Comparison of ENCODE assay signal across 8 cellular contexts in genomic region chr1:168082008-168082876, GRCh38. TPM values are rescaled to one million over a fixed set of nuclear protein-coding genes. Genes with fewer than 3 reads are reported as not detected.
DNase-seq lines count a peak whose midpoint lies in the region; ATAC-seq and TF ChIP-seq lines count a peak whose summit lies in the region.

No MANE protein-coding gene starts in this region.

- H3K36me3 ChIP-seq in A673 (ENCODE audit: insufficient read depth, low read length, poor library complexity, severe bottlenecking) (no peaks in the 10 kb centered on the region), skeletal muscle satellite cell (ENCODE audit: insufficient read depth, low read length) (peaks cover 16% of the 10 kb centered on the region)

- no peak overlapping the region for H3K4me3 Mint-ChIP-seq in T-helper 2 cell treated with Interferon-gamma antibody and Interleukin-4, amounts not matched to agents 5 μg/mL and 100 μg/mL, for 36 hours

- peak; percentile 79 for DNase-seq in A673 (ENCODE audit: low spot score)
- DNase-seq in NCI-H187 (lab: John Stamatoyannopoulos, UW), result peak; percentile 61 to 73
- DNase-seq in T-helper 2 cell treated with Interferon-gamma antibody and Interleukin-4, amounts not matched to agents 5 μg/mL and 100 μg/mL, for 36 hours (ENCODE audit: low spot score), result peak; percentile 57
- peak; percentile 83 for DNase-seq in hepatic stellate cell (ENCODE audit: low spot score)

- H3K9me3 ChIP-seq in A673 (ENCODE audit: low read depth, low read length, poor library complexity, severe bottlenecking) (no peaks in the 10 kb centered on the region), skeletal muscle satellite cell (replicated peaks; ENCODE audit: low read length) (no peaks in the 10 kb centered on the region)

- peak; percentile 93 for TF ChIP-seq CTCF in A673 (conservative IDR thresholded peaks at IDR 0.05; ENCODE audit: low read depth, low read length)

- H3K9ac ChIP-seq in skeletal muscle satellite cell (ENCODE audit: low read depth, low read length), result peak overlapping the region; percentile 4

- H3K27ac ChIP-seq in A673 (ENCODE audit: low read depth, low read length, poor library complexity, severe bottlenecking) (no peak overlapping the region), angular gyrus (ENCODE audit: low read depth, low read length) (peak overlapping the region; percentile 48)

- BruUV-seq in A673 (replicated peaks; lab: Mats Ljungman, UMichigan), result TSS peak; percentile 37

- H3K4me3 ChIP-seq in A673 (ENCODE audit: low read depth, low read length, poor library complexity, severe bottlenecking) (no peak overlapping the region), skeletal muscle satellite cell (ENCODE audit: low read length) (no peak overlapping the region)

- intact Hi-C loops in A673 (cut with micrococcal nuclease; ENCODE audit: unreplicated experiment), result loop anchor here (2.0 to 10.0 kb wide), 2 partner anchors 277 to 361 kb away; partner anchors contain the start of gene MPZL1

- no peak overlapping the region for H3K4me2 ChIP-seq in skeletal muscle satellite cell (ENCODE audit: low read length)

- POLR2A ChIA-PET in A673 (lab: Charles Lee; ENCODE audit: low non-redundant PET), result interaction anchor here (0.6 kb wide), 1 partner anchor 87 kb away, joined by 5 read pairs; no protein-coding TSS in a partner anchor

- no peaks in the 10 kb centered on the region for H3K36me3 Mint-ChIP-seq in T-helper 2 cell treated with Interferon-gamma antibody and Interleukin-4, amounts not matched to agents 5 μg/mL and 100 μg/mL, for 36 hours (ENCODE audit: low read depth)

- CTCF ChIA-PET in A673 (lab: Charles Lee), result interaction anchor here (0.6 to 1.3 kb wide), 10 partner anchors 9 to 482 kb away, joined by 3 to 12 read pairs (median 4); no protein-coding TSS in a partner anchor

- H3K27me3 Mint-ChIP-seq in T-helper 2 cell treated with Interferon-gamma antibody and Interleukin-4, amounts not matched to agents 5 μg/mL and 100 μg/mL, for 36 hours (ENCODE audit: low read depth), result no peaks in the 10 kb centered on the region

- H3K4me1 ChIP-seq in A673 (ENCODE audit: insufficient read depth, low read length, poor library complexity, severe bottlenecking) (no peaks in the 10 kb centered on the region), skeletal muscle satellite cell (ENCODE audit: control insufficient read depth, insufficient read depth, low read length) (peaks cover 42% of the 10 kb centered on the region)

- H3K27me3 ChIP-seq in A673 (replicated peaks; ENCODE audit: insufficient read depth, low read depth, low read length, poor library complexity), result no peaks in the 10 kb centered on the region
- H3K27me3 ChIP-seq in skeletal muscle satellite cell (ENCODE audit: control insufficient read depth, insufficient read depth, low read length), result no peaks in the 10 kb centered on the region

- H3K27ac Mint-ChIP-seq in T-helper 2 cell treated with Interferon-gamma antibody and Interleukin-4, amounts not matched to agents 5 μg/mL and 100 μg/mL, for 36 hours, result no peak overlapping the region

- ATAC-seq in GM18517 (IDR thresholded peaks at IDR 0.05; ENCODE audit: unreplicated experiment) (peak; percentile 80), HG02973 (IDR thresholded peaks at IDR 0.05; ENCODE audit: unreplicated experiment) (peak; percentile 90)

- H3K9me3 Mint-ChIP-seq in T-helper 2 cell treated with Interferon-gamma antibody and Interleukin-4, amounts not matched to agents 5 μg/mL and 100 μg/mL, for 36 hours, result no peaks in the 10 kb centered on the region

- H3K4me1 Mint-ChIP-seq in T-helper 2 cell treated with Interferon-gamma antibody and Interleukin-4, amounts not matched to agents 5 μg/mL and 100 μg/mL, for 36 hours (ENCODE audit: low read depth), result peaks cover 5% of the 10 kb centered on the region

RNA-seq across cellular contexts. Expression of gene GPR161, which starts 54.5 kb away (rescaled TPM):
- total RNA-seq in A673 (2021), result 17.4 and 22.0 TPM in 2 replicates
- 2.8 and 3.9 TPM in 2 replicates for total RNA-seq in skeletal muscle satellite cell (2012; rRNA removed)
